1 cellular context compared by ENCODE assay signal in genomic region chr2:218091743-218092142, GRCh38.
TF ChIP-seq lines count a peak whose summit lies in the region.

No MANE protein-coding gene starts in this region.

TF ChIP-seq in GM23338, 12 proteins besides CTCF, POLR2A, EP300 and RAD21:
- TF ChIP-seq ZNF462 (CRISPR knock-in tag; IDR thresholded peaks at IDR 0.05) (no peak), EZH2phosphoT487 (IDR thresholded peaks at IDR 0.05; ENCODE audit: unreplicated experiment) (no peak), EZH2 (IDR thresholded peaks at IDR 0.05; ENCODE audit: low read depth, unreplicated experiment) (no peak), JUNB (IDR thresholded peaks at IDR 0.05; ENCODE audit: unreplicated experiment) (no peak), ZNF331 (CRISPR knock-in tag; IDR thresholded peaks at IDR 0.05; ENCODE audit: low read depth) (no peak), NANOG (IDR thresholded peaks at IDR 0.05; ENCODE audit: borderline replicate concordance) (no peak)
